Comparison of ENCODE assay signal across 1 cellular context in the genomic region with DNA sequence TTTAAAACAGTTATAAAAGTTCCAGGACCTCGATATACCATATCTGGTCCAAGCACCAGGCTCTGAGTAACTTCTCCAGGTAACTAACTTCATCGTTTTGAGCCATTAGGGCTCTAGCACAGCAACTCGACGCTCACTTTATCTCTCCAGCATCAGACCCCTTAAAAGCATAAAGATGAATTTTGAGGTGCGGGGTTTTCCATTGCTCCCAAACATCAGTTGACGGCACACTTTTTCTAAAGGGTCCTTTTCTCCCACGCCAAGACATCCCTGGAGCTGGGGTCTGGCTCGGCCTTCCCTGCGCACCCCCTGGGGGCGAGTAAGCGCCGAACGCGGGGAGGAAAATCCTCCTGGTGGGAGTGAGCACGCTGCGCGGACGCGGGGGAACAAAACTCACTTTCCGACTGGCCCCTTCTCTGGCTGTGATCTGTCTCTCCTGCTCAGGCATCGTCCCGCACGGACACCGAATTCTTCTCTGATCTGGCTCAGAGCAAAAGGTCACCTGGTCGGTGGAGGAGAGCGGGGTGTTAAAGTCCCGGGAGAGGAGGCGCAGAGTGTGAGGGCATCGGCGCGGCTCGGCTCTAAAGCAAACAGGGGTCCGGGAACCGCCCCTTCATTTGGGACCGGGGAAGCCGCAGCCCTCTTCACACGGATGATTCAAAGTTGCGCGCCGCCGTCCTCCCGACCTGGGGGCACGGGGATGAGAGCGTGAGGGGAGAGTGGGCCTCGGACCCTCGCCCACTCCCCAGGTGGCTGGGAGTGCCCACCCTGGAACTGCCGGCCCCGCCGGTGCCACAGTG.
TF ChIP-seq lines count a peak whose summit lies in the region.

A gene (minus strand): TSS at position 561 of the 800 bp plus-strand sequence. CDS start 113 bp downstream, at position 448.

TF ChIP-seq in HepG2, 621 proteins besides CTCF, POLR2A, EP300 and RAD21 (continued from another document and continues in another):
- TF ChIP-seq, protein P1, sequence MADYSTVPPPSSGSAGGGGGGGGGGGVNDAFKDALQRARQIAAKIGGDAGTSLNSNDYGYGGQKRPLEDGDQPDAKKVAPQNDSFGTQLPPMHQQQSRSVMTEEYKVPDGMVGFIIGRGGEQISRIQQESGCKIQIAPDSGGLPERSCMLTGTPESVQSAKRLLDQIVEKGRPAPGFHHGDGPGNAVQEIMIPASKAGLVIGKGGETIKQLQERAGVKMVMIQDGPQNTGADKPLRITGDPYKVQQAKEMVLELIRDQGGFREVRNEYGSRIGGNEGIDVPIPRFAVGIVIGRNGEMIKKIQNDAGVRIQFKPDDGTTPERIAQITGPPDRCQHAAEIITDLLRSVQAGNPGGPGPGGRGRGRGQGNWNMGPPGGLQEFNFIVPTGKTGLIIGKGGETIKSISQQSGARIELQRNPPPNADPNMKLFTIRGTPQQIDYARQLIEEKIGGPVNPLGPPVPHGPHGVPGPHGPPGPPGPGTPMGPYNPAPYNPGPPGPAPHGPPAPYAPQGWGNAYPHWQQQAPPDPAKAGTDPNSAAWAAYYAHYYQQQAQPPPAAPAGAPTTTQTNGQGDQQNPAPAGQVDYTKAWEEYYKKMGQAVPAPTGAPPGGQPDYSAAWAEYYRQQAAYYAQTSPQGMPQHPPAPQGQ (CRISPR knock-in tag; IDR thresholded peaks at IDR 0.05; ENCODE audit: borderline replicate concordance): 0 out of 2 replicates have a peak, but pooled peaks have one; percentile 62
- TF ChIP-seq TCF7L2 (IDR thresholded peaks at IDR 0.05; ENCODE audit: low read depth, low read length) (no peak), PLRG1 (conservative IDR thresholded peaks at IDR 0.05) (no peak), PCBP1 (IDR thresholded peaks at IDR 0.05; ENCODE audit: borderline replicate concordance, low read depth, low read length) (peak; percentile 54; the same call in 1 of the 2 replicates), ZNF549 (CRISPR knock-in tag; IDR thresholded peaks at IDR 0.05) (0 out of 2 replicates have a peak, but pooled peaks have one; percentile 11), STAG1 (CRISPR knock-in tag; IDR thresholded peaks at IDR 0.05) (peak; percentile 14; the same call in 1 of the 2 replicates), REPIN1 (CRISPR knock-in tag; IDR thresholded peaks at IDR 0.05; ENCODE audit: borderline replicate concordance, low read depth) (0 out of 2 replicates have a peak, but pooled peaks have one; percentile 4), EED (CRISPR knock-in tag; IDR thresholded peaks at IDR 0.05) (no peak), ZNF547 (CRISPR knock-in tag; IDR thresholded peaks at IDR 0.05) (0 out of 2 replicates have a peak, but pooled peaks have one; percentile 20), ZNF660 (CRISPR knock-in tag; IDR thresholded peaks at IDR 0.05; ENCODE audit: borderline replicate concordance, low read depth) (no peak; the same call in 1 of the 2 replicates), IRF2 (CRISPR knock-in tag; IDR thresholded peaks at IDR 0.05) (no peak), ZNF850 (CRISPR knock-in tag; conservative IDR thresholded peaks at IDR 0.05) (peak; percentile 85; the same call in 1 of the 2 replicates), FOXA1 (IDR thresholded peaks at IDR 0.05) (no peak), FOXA1 (CRISPR knock-in tag; IDR thresholded peaks at IDR 0.05) (peak; percentile 10; the same call in 1 of the 2 replicates), ZSCAN22 (CRISPR knock-in tag; IDR thresholded peaks at IDR 0.05) (no peak), KLF13 (CRISPR knock-in tag; IDR thresholded peaks at IDR 0.05) (peak; percentile 22; the same call in 1 of the 2 replicates), ZFP36L1 (CRISPR knock-in tag; IDR thresholded peaks at IDR 0.05) (no peak), ZC3H13 (CRISPR knock-in tag; IDR thresholded peaks at IDR 0.05) (0 out of 2 replicates have a peak, but pooled peaks have one; percentile 11), KAT8 (CRISPR knock-in tag; IDR thresholded peaks at IDR 0.05) (no peak), BRCA1 (CRISPR knock-in tag; IDR thresholded peaks at IDR 0.05) (0 out of 2 replicates have a peak, but pooled peaks have one; percentile 61)
- TF ChIP-seq, protein P2, sequence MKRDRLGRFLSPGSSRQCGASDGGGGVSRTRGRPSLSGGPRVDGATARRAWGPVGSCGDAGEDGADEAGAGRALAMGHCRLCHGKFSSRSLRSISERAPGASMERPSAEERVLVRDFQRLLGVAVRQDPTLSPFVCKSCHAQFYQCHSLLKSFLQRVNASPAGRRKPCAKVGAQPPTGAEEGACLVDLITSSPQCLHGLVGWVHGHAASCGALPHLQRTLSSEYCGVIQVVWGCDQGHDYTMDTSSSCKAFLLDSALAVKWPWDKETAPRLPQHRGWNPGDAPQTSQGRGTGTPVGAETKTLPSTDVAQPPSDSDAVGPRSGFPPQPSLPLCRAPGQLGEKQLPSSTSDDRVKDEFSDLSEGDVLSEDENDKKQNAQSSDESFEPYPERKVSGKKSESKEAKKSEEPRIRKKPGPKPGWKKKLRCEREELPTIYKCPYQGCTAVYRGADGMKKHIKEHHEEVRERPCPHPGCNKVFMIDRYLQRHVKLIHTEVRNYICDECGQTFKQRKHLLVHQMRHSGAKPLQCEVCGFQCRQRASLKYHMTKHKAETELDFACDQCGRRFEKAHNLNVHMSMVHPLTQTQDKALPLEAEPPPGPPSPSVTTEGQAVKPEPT (CRISPR knock-in tag; IDR thresholded peaks at IDR 0.05; ENCODE audit: low read depth): no peak
- TF ChIP-seq, protein P3, sequence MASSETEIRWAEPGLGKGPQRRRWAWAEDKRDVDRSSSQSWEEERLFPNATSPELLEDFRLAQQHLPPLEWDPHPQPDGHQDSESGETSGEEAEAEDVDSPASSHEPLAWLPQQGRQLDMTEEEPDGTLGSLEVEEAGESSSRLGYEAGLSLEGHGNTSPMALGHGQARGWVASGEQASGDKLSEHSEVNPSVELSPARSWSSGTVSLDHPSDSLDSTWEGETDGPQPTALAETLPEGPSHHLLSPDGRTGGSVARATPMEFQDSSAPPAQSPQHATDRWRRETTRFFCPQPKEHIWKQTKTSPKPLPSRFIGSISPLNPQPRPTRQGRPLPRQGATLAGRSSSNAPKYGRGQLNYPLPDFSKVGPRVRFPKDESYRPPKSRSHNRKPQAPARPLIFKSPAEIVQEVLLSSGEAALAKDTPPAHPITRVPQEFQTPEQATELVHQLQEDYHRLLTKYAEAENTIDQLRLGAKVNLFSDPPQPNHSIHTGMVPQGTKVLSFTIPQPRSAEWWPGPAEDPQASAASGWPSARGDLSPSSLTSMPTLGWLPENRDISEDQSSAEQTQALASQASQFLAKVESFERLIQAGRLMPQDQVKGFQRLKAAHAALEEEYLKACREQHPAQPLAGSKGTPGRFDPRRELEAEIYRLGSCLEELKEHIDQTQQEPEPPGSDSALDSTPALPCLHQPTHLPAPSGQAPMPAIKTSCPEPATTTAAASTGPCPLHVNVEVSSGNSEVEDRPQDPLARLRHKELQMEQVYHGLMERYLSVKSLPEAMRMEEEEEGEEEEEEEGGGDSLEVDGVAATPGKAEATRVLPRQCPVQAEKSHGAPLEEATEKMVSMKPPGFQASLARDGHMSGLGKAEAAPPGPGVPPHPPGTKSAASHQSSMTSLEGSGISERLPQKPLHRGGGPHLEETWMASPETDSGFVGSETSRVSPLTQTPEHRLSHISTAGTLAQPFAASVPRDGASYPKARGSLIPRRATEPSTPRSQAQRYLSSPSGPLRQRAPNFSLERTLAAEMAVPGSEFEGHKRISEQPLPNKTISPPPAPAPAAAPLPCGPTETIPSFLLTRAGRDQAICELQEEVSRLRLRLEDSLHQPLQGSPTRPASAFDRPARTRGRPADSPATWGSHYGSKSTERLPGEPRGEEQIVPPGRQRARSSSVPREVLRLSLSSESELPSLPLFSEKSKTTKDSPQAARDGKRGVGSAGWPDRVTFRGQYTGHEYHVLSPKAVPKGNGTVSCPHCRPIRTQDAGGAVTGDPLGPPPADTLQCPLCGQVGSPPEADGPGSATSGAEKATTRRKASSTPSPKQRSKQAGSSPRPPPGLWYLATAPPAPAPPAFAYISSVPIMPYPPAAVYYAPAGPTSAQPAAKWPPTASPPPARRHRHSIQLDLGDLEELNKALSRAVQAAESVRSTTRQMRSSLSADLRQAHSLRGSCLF (CRISPR knock-in tag; IDR thresholded peaks at IDR 0.05; ENCODE audit: borderline replicate concordance): 0 out of 2 replicates have a peak, but pooled peaks have one; percentile 16
- TF ChIP-seq, protein P4, sequence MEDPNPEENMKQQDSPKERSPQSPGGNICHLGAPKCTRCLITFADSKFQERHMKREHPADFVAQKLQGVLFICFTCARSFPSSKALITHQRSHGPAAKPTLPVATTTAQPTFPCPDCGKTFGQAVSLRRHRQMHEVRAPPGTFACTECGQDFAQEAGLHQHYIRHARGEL (CRISPR knock-in tag; IDR thresholded peaks at IDR 0.05): 0 out of 2 replicates have a peak, but pooled peaks have one; percentile 77
- TF ChIP-seq, protein P5, sequence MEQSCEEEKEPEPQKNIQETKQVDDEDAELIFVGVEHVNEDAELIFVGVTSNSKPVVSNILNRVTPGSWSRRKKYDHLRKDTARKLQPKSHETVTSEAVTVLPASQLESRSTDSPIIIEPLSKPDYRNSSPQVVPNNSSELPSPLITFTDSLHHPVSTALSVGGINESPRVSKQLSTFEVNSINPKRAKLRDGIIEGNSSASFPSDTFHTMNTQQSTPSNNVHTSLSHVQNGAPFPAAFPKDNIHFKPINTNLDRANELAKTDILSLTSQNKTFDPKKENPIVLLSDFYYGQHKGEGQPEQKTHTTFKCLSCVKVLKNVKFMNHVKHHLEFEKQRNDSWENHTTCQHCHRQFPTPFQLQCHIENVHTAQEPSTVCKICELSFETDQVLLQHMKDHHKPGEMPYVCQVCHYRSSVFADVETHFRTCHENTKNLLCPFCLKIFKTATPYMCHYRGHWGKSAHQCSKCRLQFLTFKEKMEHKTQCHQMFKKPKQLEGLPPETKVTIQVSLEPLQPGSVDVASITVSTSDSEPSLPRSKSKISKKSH (CRISPR knock-in tag; IDR thresholded peaks at IDR 0.05; ENCODE audit: borderline replicate concordance): no peak
- TF ChIP-seq, protein P6, sequence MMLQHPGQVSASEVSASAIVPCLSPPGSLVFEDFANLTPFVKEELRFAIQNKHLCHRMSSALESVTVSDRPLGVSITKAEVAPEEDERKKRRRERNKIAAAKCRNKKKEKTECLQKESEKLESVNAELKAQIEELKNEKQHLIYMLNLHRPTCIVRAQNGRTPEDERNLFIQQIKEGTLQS (CRISPR knock-in tag; IDR thresholded peaks at IDR 0.05): no peak
- TF ChIP-seq, protein P7, sequence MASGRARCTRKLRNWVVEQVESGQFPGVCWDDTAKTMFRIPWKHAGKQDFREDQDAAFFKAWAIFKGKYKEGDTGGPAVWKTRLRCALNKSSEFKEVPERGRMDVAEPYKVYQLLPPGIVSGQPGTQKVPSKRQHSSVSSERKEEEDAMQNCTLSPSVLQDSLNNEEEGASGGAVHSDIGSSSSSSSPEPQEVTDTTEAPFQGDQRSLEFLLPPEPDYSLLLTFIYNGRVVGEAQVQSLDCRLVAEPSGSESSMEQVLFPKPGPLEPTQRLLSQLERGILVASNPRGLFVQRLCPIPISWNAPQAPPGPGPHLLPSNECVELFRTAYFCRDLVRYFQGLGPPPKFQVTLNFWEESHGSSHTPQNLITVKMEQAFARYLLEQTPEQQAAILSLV (CRISPR knock-in tag; IDR thresholded peaks at IDR 0.05; ENCODE audit: borderline replicate concordance): no peak
- TF ChIP-seq, protein P8, sequence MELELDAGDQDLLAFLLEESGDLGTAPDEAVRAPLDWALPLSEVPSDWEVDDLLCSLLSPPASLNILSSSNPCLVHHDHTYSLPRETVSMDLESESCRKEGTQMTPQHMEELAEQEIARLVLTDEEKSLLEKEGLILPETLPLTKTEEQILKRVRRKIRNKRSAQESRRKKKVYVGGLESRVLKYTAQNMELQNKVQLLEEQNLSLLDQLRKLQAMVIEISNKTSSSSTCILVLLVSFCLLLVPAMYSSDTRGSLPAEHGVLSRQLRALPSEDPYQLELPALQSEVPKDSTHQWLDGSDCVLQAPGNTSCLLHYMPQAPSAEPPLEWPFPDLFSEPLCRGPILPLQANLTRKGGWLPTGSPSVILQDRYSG (CRISPR knock-in tag; IDR thresholded peaks at IDR 0.05): no peak
- TF ChIP-seq, protein P9, sequence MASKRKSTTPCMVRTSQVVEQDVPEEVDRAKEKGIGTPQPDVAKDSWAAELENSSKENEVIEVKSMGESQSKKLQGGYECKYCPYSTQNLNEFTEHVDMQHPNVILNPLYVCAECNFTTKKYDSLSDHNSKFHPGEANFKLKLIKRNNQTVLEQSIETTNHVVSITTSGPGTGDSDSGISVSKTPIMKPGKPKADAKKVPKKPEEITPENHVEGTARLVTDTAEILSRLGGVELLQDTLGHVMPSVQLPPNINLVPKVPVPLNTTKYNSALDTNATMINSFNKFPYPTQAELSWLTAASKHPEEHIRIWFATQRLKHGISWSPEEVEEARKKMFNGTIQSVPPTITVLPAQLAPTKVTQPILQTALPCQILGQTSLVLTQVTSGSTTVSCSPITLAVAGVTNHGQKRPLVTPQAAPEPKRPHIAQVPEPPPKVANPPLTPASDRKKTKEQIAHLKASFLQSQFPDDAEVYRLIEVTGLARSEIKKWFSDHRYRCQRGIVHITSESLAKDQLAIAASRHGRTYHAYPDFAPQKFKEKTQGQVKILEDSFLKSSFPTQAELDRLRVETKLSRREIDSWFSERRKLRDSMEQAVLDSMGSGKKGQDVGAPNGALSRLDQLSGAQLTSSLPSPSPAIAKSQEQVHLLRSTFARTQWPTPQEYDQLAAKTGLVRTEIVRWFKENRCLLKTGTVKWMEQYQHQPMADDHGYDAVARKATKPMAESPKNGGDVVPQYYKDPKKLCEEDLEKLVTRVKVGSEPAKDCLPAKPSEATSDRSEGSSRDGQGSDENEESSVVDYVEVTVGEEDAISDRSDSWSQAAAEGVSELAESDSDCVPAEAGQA (IDR thresholded peaks at IDR 0.05; ENCODE audit: low read depth): no peak
- TF ChIP-seq, protein P9 (CRISPR knock-in tag; IDR thresholded peaks at IDR 0.05; ENCODE audit: borderline replicate concordance): no peak
- TF ChIP-seq, protein P10, sequence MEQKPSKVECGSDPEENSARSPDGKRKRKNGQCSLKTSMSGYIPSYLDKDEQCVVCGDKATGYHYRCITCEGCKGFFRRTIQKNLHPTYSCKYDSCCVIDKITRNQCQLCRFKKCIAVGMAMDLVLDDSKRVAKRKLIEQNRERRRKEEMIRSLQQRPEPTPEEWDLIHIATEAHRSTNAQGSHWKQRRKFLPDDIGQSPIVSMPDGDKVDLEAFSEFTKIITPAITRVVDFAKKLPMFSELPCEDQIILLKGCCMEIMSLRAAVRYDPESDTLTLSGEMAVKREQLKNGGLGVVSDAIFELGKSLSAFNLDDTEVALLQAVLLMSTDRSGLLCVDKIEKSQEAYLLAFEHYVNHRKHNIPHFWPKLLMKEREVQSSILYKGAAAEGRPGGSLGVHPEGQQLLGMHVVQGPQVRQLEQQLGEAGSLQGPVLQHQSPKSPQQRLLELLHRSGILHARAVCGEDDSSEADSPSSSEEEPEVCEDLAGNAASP (CRISPR knock-in tag; IDR thresholded peaks at IDR 0.05; ENCODE audit: borderline replicate concordance): no peak
